ENCODE assay signal across 1 cellular context in genomic region chr1:94417962-94418663, GRCh38.
TF ChIP-seq lines count a peak whose summit lies in the region.

TSS of gene ABCD3 (plus strand) at chr1:94418389. CDS start at chr1:94418479, 90 bp downstream.

TF ChIP-seq in K562, 482 proteins besides CTCF, POLR2A, EP300 and RAD21 (continued from another document and continues in another):
- TF ChIP-seq ZNF609 (CRISPR knock-in tag; IDR thresholded peaks at IDR 0.05; ENCODE audit: borderline replicate concordance) (no peak; the same call in 1 of the 2 replicates), HNRNPH1 (optimal IDR thresholded peaks at IDR 0.05; ENCODE audit: low read depth, low read length) (no peak), STAT5B (CRISPR knock-in tag; IDR thresholded peaks at IDR 0.05) (no peak), ZFP1 (CRISPR knock-in tag; IDR thresholded peaks at IDR 0.05) (no peak), U2AF1 (optimal IDR thresholded peaks at IDR 0.05; ENCODE audit: low read depth, low read length) (no peak), RBM34 (IDR thresholded peaks at IDR 0.05; ENCODE audit: borderline replicate concordance, insufficient read depth, low read length) (no peak), DMBX1 (CRISPR knock-in tag; IDR thresholded peaks at IDR 0.05; ENCODE audit: borderline replicate concordance) (no peak), GTF3C2 (IDR thresholded peaks at IDR 0.05; ENCODE audit: borderline replicate concordance, extremely low read depth, insufficient read length) (no peak), NR4A1 (CRISPR knock-in tag; IDR thresholded peaks at IDR 0.05) (no peak), NR4A1 (tag; IDR thresholded peaks at IDR 0.05) (no peak; the same call in 1 of the 2 replicates), MCM7 (IDR thresholded peaks at IDR 0.05) (no peak), PYGO2 (tag; IDR thresholded peaks at IDR 0.05) (no peak), TAL1 (IDR thresholded peaks at IDR 0.05) (no peak), CHD2 (IDR thresholded peaks at IDR 0.05; ENCODE audit: low read depth, low read length) (no peak), ZNF146 (CRISPR knock-in tag; IDR thresholded peaks at IDR 0.05; ENCODE audit: unreplicated experiment) (no peak), ZNF318 (IDR thresholded peaks at IDR 0.05; ENCODE audit: borderline replicate concordance in 1 of 2, low read depth in 1 of 2) (no peak), NCOA4 (IDR thresholded peaks at IDR 0.05; ENCODE audit: partially characterized antibody) (no peak), TAF9B (IDR thresholded peaks at IDR 0.05; ENCODE audit: partially characterized antibody) (peak; percentile 73), RBM15 (IDR thresholded peaks at IDR 0.05; ENCODE audit: insufficient read depth, low read length) (no peak), NONO (IDR thresholded peaks at IDR 0.05; ENCODE audit: low read depth in 2 of 2, low read length in 1 of 2) (peak; percentile 67 to 75; a peak in 3 of 4 replicates), ZNF57 (CRISPR knock-in tag; IDR thresholded peaks at IDR 0.05) (no peak), ZNF778 (CRISPR knock-in tag; IDR thresholded peaks at IDR 0.05) (no peak), ZNF324 (CRISPR knock-in tag; IDR thresholded peaks at IDR 0.05) (no peak), RNF219 (CRISPR knock-in tag; IDR thresholded peaks at IDR 0.05) (no peak), AFF1 (IDR thresholded peaks at IDR 0.05; ENCODE audit: low read depth in 1 of 2, partially characterized antibody in 2 of 2) (no peak), RNF2 (IDR thresholded peaks at IDR 0.05) (peak; percentile 66), ARID4B (CRISPR knock-in tag; IDR thresholded peaks at IDR 0.05) (0 out of 2 replicates have a peak, but pooled peaks have one; percentile 11)
